Comparison of ENCODE assay signal across 8 cellular contexts in genomic region chr2:197378494-197378972, GRCh38. TPM values are rescaled to one million over a fixed set of nuclear protein-coding genes. Genes with fewer than 3 reads are reported as not detected.
DNase-seq lines count a peak whose midpoint lies in the region; ATAC-seq, FAIRE-seq and TF ChIP-seq lines count a peak whose summit lies in the region.

No MANE protein-coding gene starts in this region.

- H3K36me3 ChIP-seq in bronchial epithelial cell (ENCODE audit: control insufficient read depth, insufficient read depth, low read length): no peaks in the 10 kb centered on the region

- H3K27me3 ChIP-seq in bronchial epithelial cell (ENCODE audit: control insufficient read depth, insufficient read depth, low read length): no peaks in the 10 kb centered on the region

- H3K4me1 Mint-ChIP-seq in WTC11: peaks cover 3% of the 10 kb centered on the region; the same call in 1 of the 2 replicates

- DNase-seq in AG08395 (ENCODE audit: low spot score) (peak; percentile 64), NCI-H2107 treated with DMSO at 0.1 percent for 48 hours (lab: John Stamatoyannopoulos, UW; ENCODE audit: unreplicated experiment) (peak; percentile 67), WTC11 (ENCODE audit: low spot score) (peak; percentile 59), bronchial epithelial cell (ENCODE audit: low read depth) (peak; percentile 40), kidney tubule cell (ENCODE audit: low spot score) (peak; percentile 64), GOT3 (lab: John Stamatoyannopoulos, UW) (no peak)
- DNase-seq in stimulated activated CD4-positive, alpha-beta T cell treated with anti-CD3 and anti-CD28 coated beads, Interleukin-4, amount 100 ng/mL, for 1 hour: peak; percentile 57

- TF ChIP-seq CTCF in WTC11 (IDR thresholded peaks at IDR 0.05) (peak; percentile 63), bronchial epithelial cell (IDR thresholded peaks at IDR 0.05; ENCODE audit: insufficient read depth, low read length, severe bottlenecking) (peak; percentile 64)

- POLR2A ChIA-PET in WTC11 (lab: Charles Lee): no interaction called here

- H3K4me3 ChIP-seq in bronchial epithelial cell (ENCODE audit: low read depth, low read length): no peak overlapping the region

- H3K27me3 Mint-ChIP-seq in WTC11 (ENCODE audit: low read depth): peaks cover 2% of the 10 kb centered on the region; the same call in 1 of the 2 replicates

- no peak overlapping the region for H3K27ac Mint-ChIP-seq in WTC11

- ATAC-seq in GM19324 (IDR thresholded peaks at IDR 0.05; ENCODE audit: low FRiP score, unreplicated experiment) (peak; percentile 40), WTC11 (peak; percentile 84)

- no peak overlapping the region for H3K4me3 Mint-ChIP-seq in WTC11

- CTCF ChIA-PET in WTC11 (lab: Charles Lee): interaction anchor here (0.6 to 1.5 kb wide), 7 partner anchors 9 to 303 kb away, joined by 3 to 7 read pairs (median 3); partner anchors contain the start of genes HSPD1 and HSPE1

- no peaks in the 10 kb centered on the region for H3K36me3 Mint-ChIP-seq in WTC11

- H3K9me3 Mint-ChIP-seq in WTC11: no peaks in the 10 kb centered on the region

- FAIRE-seq in bronchial epithelial cell (lab: Jason Lieb, UNC): no peak

TF ChIP-seq in WTC11, 78 proteins besides CTCF, POLR2A, EP300 and RAD21:
- TF ChIP-seq ZNF532 (CRISPR knock-in tag; IDR thresholded peaks at IDR 0.05; ENCODE audit: borderline replicate concordance) (no peak), SP1 (CRISPR knock-in tag; conservative IDR thresholded peaks at IDR 0.05) (no peak), AR (CRISPR knock-in tag; IDR thresholded peaks at IDR 0.05) (no peak), E2F4 (CRISPR knock-in tag; IDR thresholded peaks at IDR 0.05; ENCODE audit: borderline replicate concordance, low read depth) (no peak), ZNF416 (CRISPR knock-in tag; IDR thresholded peaks at IDR 0.05) (no peak), PRDM15 (CRISPR knock-in tag; IDR thresholded peaks at IDR 0.05) (no peak), ERG (CRISPR knock-in tag; IDR thresholded peaks at IDR 0.05) (no peak), ZMAT4 (CRISPR knock-in tag; IDR thresholded peaks at IDR 0.05) (no peak)

RNA-seq across cellular contexts. Expression of gene SF3B1, which starts 56.3 kb away (rescaled TPM):
- 277 to 321 TPM (median 296 TPM) in 3 replicates for total RNA-seq in WTC11 (2021)
- 115 and 141 TPM in 2 replicates for total RNA-seq in bronchial epithelial cell
